Comparison of ENCODE assay signal across 8 cellular contexts in the genomic region with DNA sequence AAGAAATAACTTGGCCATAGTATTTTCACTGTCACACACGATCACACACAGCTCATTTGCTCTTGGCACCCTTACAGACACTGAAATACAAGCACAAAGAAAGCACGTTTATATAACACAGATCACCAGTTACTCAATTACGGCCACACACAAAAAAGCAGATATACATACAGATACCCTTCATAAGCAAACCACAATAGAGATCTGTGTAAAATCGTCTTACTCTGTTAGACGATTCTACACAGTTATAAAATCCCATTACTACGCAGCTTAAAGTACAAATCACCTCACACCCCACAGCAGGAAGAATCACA. TPM values are rescaled to one million over a fixed set of nuclear protein-coding genes. Genes with fewer than 3 reads are reported as not detected.
A peak's percentile ranks its signal among the peaks of the same experiment; 100 is the strongest.
DNase-seq lines count a peak whose midpoint lies in the region; ATAC-seq and TF ChIP-seq lines count a peak whose summit lies in the region.

No MANE protein-coding gene starts in this region.

- no peaks in the 10 kb centered on the region for H3K27me3 Mint-ChIP-seq in T-helper 1 cell treated with Interleukin-12 subunit alpha and Interleukin-12 subunit beta and Interleukin-4 antibody, amounts not matched to agents 30 μg/mL and 1 μg/mL, for 36 hours (ENCODE audit: low read depth)
- H3K27me3 Mint-ChIP-seq in T-cell = no peaks in the 10 kb centered on the region

- 2 to 5% (median 3%) methylated on average over 6 of the region's 6 CpGs for WGBS in heart left ventricle, 4 donors

- H3K27me3 ChIP-seq in heart left ventricle (no peaks in the 10 kb centered on the region), skeletal muscle satellite cell (ENCODE audit: control insufficient read depth, insufficient read depth, low read length) (no peaks in the 10 kb centered on the region)

- peak overlapping the region; percentile 93 for H3K27ac Mint-ChIP-seq in T-helper 1 cell treated with Interleukin-12 subunit alpha and Interleukin-12 subunit beta and Interleukin-4 antibody, amounts not matched to agents 30 μg/mL and 1 μg/mL, for 36 hours
- H3K27ac Mint-ChIP-seq in T-cell = peak overlapping the region; percentile 95 to 98

- H3K9ac ChIP-seq in skeletal muscle satellite cell (ENCODE audit: low read depth, low read length) = peak overlapping the region; percentile 85

- TF ChIP-seq POLR2A in heart left ventricle (IDR thresholded peaks at IDR 0.05) = no peak

- H3K27ac ChIP-seq in heart left ventricle = peak overlapping the region; percentile 45 to 93 (median 86)

- peaks cover 18% of the 10 kb centered on the region for H3K4me1 Mint-ChIP-seq in T-helper 1 cell treated with Interleukin-12 subunit alpha and Interleukin-12 subunit beta and Interleukin-4 antibody, amounts not matched to agents 30 μg/mL and 1 μg/mL, for 36 hours (ENCODE audit: low read depth)
- H3K4me1 Mint-ChIP-seq in T-cell = peaks cover 32 to 34% (median 33%) of the 10 kb centered on the region in 3 donors

- TF ChIP-seq CTCF in heart left ventricle (IDR thresholded peaks at IDR 0.05) = no peak

- DNase-seq in T-helper 1 cell = no peak
- no peak for DNase-seq in T-cell
- no peak for DNase-seq in heart left ventricle
- no peak for DNase-seq in NCI-H524 treated with DMSO at 0.1 percent for 48 hours (lab: John Stamatoyannopoulos, UW)
- no peak for DNase-seq in NK-92 (lab: John Stamatoyannopoulos, UW; ENCODE audit: unreplicated experiment)

- intact Hi-C loops in heart left ventricle (cut with DNase I) = loop anchor here in 4 of 10 donors (2.0 to 10.0 kb wide), 7 partner anchors 70 to 160 kb away; partner anchors contain the start of genes ZNF383 (in 1 of the 4), ZNF568 (in 1 of the 4), ZNF585A (in 1 of the 4) and ZNF829 (in 1 of the 4)

- peak overlapping the region; percentile 62 to 89 (median 78) for H3K4me3 ChIP-seq in heart left ventricle
- peak overlapping the region; percentile 96 for H3K4me3 ChIP-seq in skeletal muscle satellite cell (ENCODE audit: low read length)

- H3K36me3 Mint-ChIP-seq in T-helper 1 cell treated with Interleukin-12 subunit alpha and Interleukin-12 subunit beta and Interleukin-4 antibody, amounts not matched to agents 30 μg/mL and 1 μg/mL, for 36 hours (ENCODE audit: low read depth) = peaks cover 15% of the 10 kb centered on the region
- peaks cover 22% of the 10 kb centered on the region for H3K36me3 Mint-ChIP-seq in T-cell

- H3K4me2 ChIP-seq in skeletal muscle satellite cell (ENCODE audit: low read length) = peak overlapping the region; percentile 93

- ATAC-seq in T-cell (replicated peaks in 1 of 4) (no peak), heart left ventricle (no peak), HG02642 (IDR thresholded peaks at IDR 0.05; ENCODE audit: poor library complexity, unreplicated experiment) (no peak)

- peak overlapping the region; percentile 90 for H3K4me3 Mint-ChIP-seq in T-helper 1 cell treated with Interleukin-12 subunit alpha and Interleukin-12 subunit beta and Interleukin-4 antibody, amounts not matched to agents 30 μg/mL and 1 μg/mL, for 36 hours
- H3K4me3 Mint-ChIP-seq in T-cell = peak overlapping the region; percentile 89 to 99 (median 96)

- CTCF ChIA-PET in T-cell (lab: Charles Lee) = interaction anchor here in 1 of 2 donors (0.9 to 1.1 kb wide), 4 partner anchors 104 to 293 kb away, joined by 3 to 4 read pairs (median 3); partner anchors contain the start of gene ZNF527

- POLR2A ChIA-PET in T-cell (lab: Charles Lee) = no interaction called here

- H3K9me3 ChIP-seq in heart left ventricle = peaks cover 0 to 21% (median 9%) of the 10 kb centered on the region in 12 donors
- H3K9me3 ChIP-seq in skeletal muscle satellite cell (replicated peaks; ENCODE audit: low read length) = no peaks in the 10 kb centered on the region

- H3K36me3 ChIP-seq in heart left ventricle (peaks cover 0 to 10% (median 0%) of the 10 kb centered on the region in 9 donors), skeletal muscle satellite cell (ENCODE audit: insufficient read depth, low read length) (no peaks in the 10 kb centered on the region)

- peaks cover 28% of the 10 kb centered on the region for H3K9me3 Mint-ChIP-seq in T-helper 1 cell treated with Interleukin-12 subunit alpha and Interleukin-12 subunit beta and Interleukin-4 antibody, amounts not matched to agents 30 μg/mL and 1 μg/mL, for 36 hours
- H3K9me3 Mint-ChIP-seq in T-cell = peaks cover 4 to 13% (median 10%) of the 10 kb centered on the region in 3 donors

- peaks cover 0 to 28% (median 15%) of the 10 kb centered on the region in 12 donors for H3K4me1 ChIP-seq in heart left ventricle
- H3K4me1 ChIP-seq in skeletal muscle satellite cell (ENCODE audit: control insufficient read depth, insufficient read depth, low read length) = peaks cover 5% of the 10 kb centered on the region

RNA-seq across cellular contexts. Expression of gene ZNF420, which starts 0.7 kb away (rescaled TPM):
- total RNA-seq in T-cell = 10 to 100 TPM in 3 of 5 donors, 1 to 10 TPM in 2; 9.5 to 28.2 (median 26.2) TPM
- total RNA-seq in heart left ventricle = 1 to 10 TPM; 1.9 to 9.3 (median 7.8) TPM
- 1 to 10 TPM; 1.7 to 6.7 TPM for polyA plus RNA-seq in heart left ventricle
- total RNA-seq in skeletal muscle satellite cell (2012; rRNA removed) = 5.0 and 5.1 TPM in 2 replicates
